ENCODE assay signal across 28 cellular contexts in genomic region chr9:131589124-131589711, GRCh38. TPM values are rescaled to one million over a fixed set of nuclear protein-coding genes. Genes with fewer than 3 reads are reported as not detected.
A peak's percentile ranks its signal among the peaks of the same experiment; 100 is the strongest.
DNase-seq lines count a peak whose midpoint lies in the region; ATAC-seq, FAIRE-seq and TF ChIP-seq lines count a peak whose summit lies in the region.
"Had no signal": no experiment of that assay in that cellular context is flagged by ENCODE, and none has a peak within 500 bp of the region (broad histone marks: within the 10 kb centered on the region; RNA-seq: fewer than 3 reads in every experiment).

No MANE protein-coding gene starts in this region.

- WGBS in right lobe of liver (ENCODE audit: insufficient coverage, low coverage, low lambda C conversion rate, missing lambda C conversion rate), result 93% methylated on average over 3 of the region's 16 CpGs
- 92% methylated on average over 12 of the region's 16 CpGs for WGBS in HepG2 (ENCODE audit: low lambda C conversion rate)

- no peak for ATAC-seq in right lobe of liver
- ATAC-seq in HepG2, result no peak
- ATAC-seq: effector memory CD8-positive, alpha-beta T cell; gastroesophageal sphincter; naive thymus-derived CD4-positive, alpha-beta T cell; T-helper 17 cell had no signal

- intact Hi-C loops in right lobe of liver (cut with DNase I) (no loop called here), HepG2 (cut with micrococcal nuclease; ENCODE audit: unreplicated experiment) (no loop called here)

- no peak overlapping the region for H3K4me2 ChIP-seq in HepG2 (ENCODE audit: low read depth, low read length)

- no peaks in the 10 kb centered on the region for H3K9me3 ChIP-seq in right lobe of liver
- no peaks in the 10 kb centered on the region for H3K9me3 ChIP-seq in HepG2 (ENCODE audit: low read length)
- no peaks in the 10 kb centered on the region for H3K9me3 ChIP-seq in right atrium auricular region
- H3K9me3 ChIP-seq: ascending aorta, esophagus squamous epithelium, gastroesophageal sphincter, HAP-1, pancreas, tibial artery had no signal

- DNase-seq in right lobe of liver, result peak in 2 of 3 donors; percentile 42 to 44
- no peak for DNase-seq in HepG2 (ENCODE audit: low spot score)
- peak; percentile 49 for DNase-seq in SHP77 treated with DMSO at 0.1 percent for 48 hours (lab: John Stamatoyannopoulos, UW)
- no peak for DNase-seq in right atrium auricular region (ENCODE audit: low spot score)
- DNase-seq in middle frontal gyrus (ENCODE audit: extremely low spot score, low spot score), result no peak
- no peak for DNase-seq in stimulated activated CD4-positive, alpha-beta T cell treated with anti-CD3 and anti-CD28 coated beads, Interleukin-2, amount 100 ng/mL, for 24 hours
- no peak for DNase-seq in effector CD4-positive, alpha-beta T cell
- DNase-seq in NCI-H146 treated with DMSO at 0.1 percent for 48 hours (lab: John Stamatoyannopoulos, UW; ENCODE audit: unreplicated experiment), result no peak
- DNase-seq: activated CD4-positive, alpha-beta T cell treated with anti-CD3 and anti-CD28 coated beads for 48 hours; CD4-positive, alpha-beta memory T cell; DND-41; effector memory CD8-positive, alpha-beta T cell; esophagus squamous epithelium; islet precursor cell; Kasumi-1; mammary epithelial cell; naive thymus-derived CD4-positive, alpha-beta T cell; NCI-H1092; NCI-H2107; NCI-H526; T-helper 17 cell; tibial artery had no signal

- TF ChIP-seq CTCF in right lobe of liver (IDR thresholded peaks at IDR 0.05), result no peak
- TF ChIP-seq CTCF in HepG2 (CRISPR knock-in tag; IDR thresholded peaks at IDR 0.05), result no peak
- no peak for TF ChIP-seq CTCF in right atrium auricular region (IDR thresholded peaks at IDR 0.05)

- no peak overlapping the region for H3K9ac ChIP-seq in HepG2 (ENCODE audit: insufficient read depth, low read depth, low read length)

- no TSS peak for BruUV-seq in HepG2 (replicated peaks; lab: Mats Ljungman, UMichigan)

- CTCF ChIA-PET in HepG2 (lab: Yijun Ruan, JAX; ENCODE audit: low intra/inter-chr PET ratio, low total read pairs), result interaction anchor here (3.5 to 5.7 kb wide), 2 partner anchors 153 to 158 kb away, joined by 30 to 185 read pairs; partner anchors contain the start of gene RAPGEF1

- no peak for TF ChIP-seq RAD21 in HepG2 (CRISPR knock-in tag; IDR thresholded peaks at IDR 0.05)

- no peak overlapping the region for H3K27ac ChIP-seq in right lobe of liver
- no peak overlapping the region for H3K27ac ChIP-seq in HepG2 (ENCODE audit: extremely low read length, insufficient read depth, low read length)
- peak overlapping the region; percentile 51 to 67 for H3K27ac ChIP-seq in right atrium auricular region
- H3K27ac ChIP-seq: ascending aorta, esophagus squamous epithelium, gastroesophageal sphincter, pancreas, tibial artery had no signal

- H4K20me1 ChIP-seq in HepG2 (ENCODE audit: insufficient read depth, low read length), result no peaks in the 10 kb centered on the region

- H3K36me3 ChIP-seq in right lobe of liver, result peaks cover 0 to 35% (median 8%) of the 10 kb centered on the region in 4 donors
- peaks cover 11 to 31% of the 10 kb centered on the region in 2 experiments; a peak in 4 of 5 replicates for H3K36me3 ChIP-seq in HepG2 (replicated peaks in 1 of 2; ENCODE audit: control insufficient read depth in 1 of 2, insufficient read depth in 2 of 2, low read length in 2 of 2)
- H3K36me3 ChIP-seq in right atrium auricular region, result peaks cover 32% of the 10 kb centered on the region

- TF ChIP-seq POLR2A in right lobe of liver (IDR thresholded peaks at IDR 0.05) (no peak), HepG2 (IDR thresholded peaks at IDR 0.05; ENCODE audit: insufficient read depth in 1 of 2, low read depth in 2 of 2, low read length in 2 of 2) (no peak)

- no peaks in the 10 kb centered on the region for H3K4me1 ChIP-seq in right lobe of liver
- H3K4me1 ChIP-seq in HepG2 (ENCODE audit: insufficient read depth, low read length), result 0 out of 2 replicates have a peak, but pooled peaks cover 6% of the 10 kb centered on the region
- H3K4me1 ChIP-seq in right atrium auricular region, result peaks cover 0 to 23% of the 10 kb centered on the region in 2 donors
- H3K4me1 ChIP-seq: ascending aorta, HAP-1, pancreas had no signal

- H3K4me3 ChIP-seq in right lobe of liver, result no peak overlapping the region
- no peak overlapping the region for H3K4me3 ChIP-seq in HepG2 (replicated peaks in 1 of 3; ENCODE audit: insufficient read depth in 1 of 3, low read depth in 2 of 3, low read length in 3 of 3)
- no peak overlapping the region for H3K4me3 ChIP-seq in right atrium auricular region
- H3K4me3 ChIP-seq: ascending aorta, esophagus squamous epithelium, gastroesophageal sphincter, HAP-1, pancreas, tibial artery had no signal

- POLR2A ChIA-PET in HepG2 (lab: Yijun Ruan, JAX), result no interaction called here

- H3K27me3 ChIP-seq in right lobe of liver, result no peaks in the 10 kb centered on the region
- H3K27me3 ChIP-seq in HepG2 (ENCODE audit: control insufficient read depth in 1 of 2, insufficient read depth in 2 of 2, low read length in 2 of 2), result no peaks in the 10 kb centered on the region
- no peaks in the 10 kb centered on the region for H3K27me3 ChIP-seq in right atrium auricular region
- H3K27me3 ChIP-seq: ascending aorta, esophagus squamous epithelium, gastroesophageal sphincter, pancreas, tibial artery had no signal

- no peaks in the 10 kb centered on the region for H3K79me2 ChIP-seq in HepG2 (ENCODE audit: insufficient read depth, low read length)

- no peak for FAIRE-seq in HepG2 (lab: Jason Lieb, UNC)
- FAIRE-seq: HTR-8/SVneo, pancreas had no signal

- in situ Hi-C loops in HepG2 (cut with HindIII; ENCODE audit: extremely low pct_ligation_motif_present, low pct_unique_long_range_greater_than_20kb), result loop anchor here (25.0 kb wide), 1 partner anchor 648 kb away; no protein-coding TSS in a partner anchor

- H2AFZ ChIP-seq in HepG2 (ENCODE audit: low read length), result no peak overlapping the region

- TF ChIP-seq EP300 in HepG2 (IDR thresholded peaks at IDR 0.05; ENCODE audit: low read depth in 2 of 2, low read length in 2 of 2) (no peak), HepG2 (CRISPR knock-in tag; IDR thresholded peaks at IDR 0.05; ENCODE audit: borderline replicate concordance) (no peak)

TF ChIP-seq in HepG2, 621 proteins besides CTCF, POLR2A, EP300 and RAD21 (continues in another document):
- TF ChIP-seq HOXD1 (CRISPR knock-in tag; IDR thresholded peaks at IDR 0.05) (no peak), TOE1 (CRISPR knock-in tag; IDR thresholded peaks at IDR 0.05) (no peak)

RNA-seq across cellular contexts. Expression of gene PRRT1B, which starts 43.9 kb away (rescaled TPM):
- 1 to 10 TPM in 4 of 6 experiments, under 1 TPM in 2; 0.25 to 7.3 (median 2.4) TPM for total RNA-seq in right lobe of liver
- total RNA-seq in HepG2 (2016; rRNA removed; fragmentation: Illumina TruSeq; extraction: Trizol), result not detected in 2 replicates
- not detected in 2 replicates for total RNA-seq in HepG2 (2016; cell fraction: cytosol; rRNA removed; fragmentation: Illumina TruSeq; extraction: Trizol; ENCODE audit: low read depth)
- total RNA-seq in HepG2 (2016; cell fraction: insoluble cytoplasmic fraction; rRNA removed; fragmentation: Illumina TruSeq; extraction: Trizol), result not detected in 2 replicates
- not detected in 2 replicates for total RNA-seq in HepG2 (2016; cell fraction: membrane; rRNA removed; fragmentation: Illumina TruSeq; extraction: Trizol)
- not detected in 2 replicates for total RNA-seq in HepG2 (2016; cell fraction: nucleus; rRNA removed; fragmentation: Illumina TruSeq; extraction: Trizol)
- not detected in 2 replicates for polyA plus RNA-seq in HepG2 (2011; rRNA removed)
- polyA plus RNA-seq in HepG2 (2011; cell fraction: cytosol; rRNA removed), result not detected in 2 replicates
- not detected in 2 replicates for polyA plus RNA-seq in HepG2 (2011; cell fraction: nucleus; rRNA removed)
- not detected in 2 replicates for polyA plus RNA-seq in HepG2 (2012)
- not detected in 2 replicates for polyA plus RNA-seq in HepG2 (2016; cell fraction: cytosol; fragmentation: Illumina TruSeq; extraction: Trizol; ENCODE audit: low read depth)
- polyA plus RNA-seq in HepG2 (2016; cell fraction: insoluble cytoplasmic fraction; fragmentation: Illumina TruSeq; extraction: Trizol; ENCODE audit: low read depth), result not detected in 2 replicates
- polyA plus RNA-seq in HepG2 (2016; cell fraction: membrane; fragmentation: Illumina TruSeq; extraction: Trizol; ENCODE audit: low read depth), result not detected in 2 replicates
- not detected in 2 replicates for polyA plus RNA-seq in HepG2 (2016; cell fraction: nucleus; fragmentation: Illumina TruSeq; extraction: Trizol; ENCODE audit: insufficient read depth, low read depth)
- polyA minus RNA-seq in HepG2 (2011; rRNA and poly(A)+ RNA removed; ENCODE audit: low replicate concordance), result not detected in 2 replicates
- polyA minus RNA-seq in HepG2 (2011; cell fraction: cytosol; rRNA and poly(A)+ RNA removed), result not detected in 2 replicates
- polyA minus RNA-seq in HepG2 (2011; cell fraction: nucleus; rRNA and poly(A)+ RNA removed), result not detected in 2 replicates
- total RNA-seq in right atrium auricular region, result not detected
- total RNA-seq: ascending aorta; CD4-positive, alpha-beta memory T cell; chondrocyte; esophagus squamous epithelium; gastroesophageal sphincter; mammary epithelial cell; naive thymus-derived CD4-positive, alpha-beta T cell; T-helper 17 cell had no signal
- polyA plus RNA-seq: CD4-positive, alpha-beta memory T cell; mammary epithelial cell; naive thymus-derived CD4-positive, alpha-beta T cell had no signal

RNA-seq across cellular contexts. Expression of gene UCK1, which starts 58.2 kb away (rescaled TPM):
- 10 to 100 TPM; 18.4 to 32.1 (median 27.8) TPM for total RNA-seq in right lobe of liver
- total RNA-seq in HepG2 (2016; rRNA removed; fragmentation: Illumina TruSeq; extraction: Trizol), result 24.1 and 25.3 TPM in 2 replicates
- 15.3 and 19.7 TPM in 2 replicates for total RNA-seq in HepG2 (2016; cell fraction: cytosol; rRNA removed; fragmentation: Illumina TruSeq; extraction: Trizol; ENCODE audit: low read depth)
- total RNA-seq in HepG2 (2016; cell fraction: insoluble cytoplasmic fraction; rRNA removed; fragmentation: Illumina TruSeq; extraction: Trizol), result 23.3 and 24.1 TPM in 2 replicates
- total RNA-seq in HepG2 (2016; cell fraction: membrane; rRNA removed; fragmentation: Illumina TruSeq; extraction: Trizol), result 33.2 and 36.4 TPM in 2 replicates
- total RNA-seq in HepG2 (2016; cell fraction: nucleus; rRNA removed; fragmentation: Illumina TruSeq; extraction: Trizol), result 15.4 and 16.5 TPM in 2 replicates
- 11.0 and 15.3 TPM in 2 replicates for polyA plus RNA-seq in HepG2 (2011; rRNA removed)
- 14.5 and 15.9 TPM in 2 replicates for polyA plus RNA-seq in HepG2 (2011; cell fraction: cytosol; rRNA removed)
- polyA plus RNA-seq in HepG2 (2011; cell fraction: nucleus; rRNA removed), result 23.4 and 24.9 TPM in 2 replicates
- polyA plus RNA-seq in HepG2 (2012), result 12.9 and 14.6 TPM in 2 replicates
- 19.2 and 25.0 TPM in 2 replicates for polyA plus RNA-seq in HepG2 (2016; cell fraction: cytosol; fragmentation: Illumina TruSeq; extraction: Trizol; ENCODE audit: low read depth)
- polyA plus RNA-seq in HepG2 (2016; cell fraction: insoluble cytoplasmic fraction; fragmentation: Illumina TruSeq; extraction: Trizol; ENCODE audit: low read depth), result 27.5 and 27.7 TPM in 2 replicates
- polyA plus RNA-seq in HepG2 (2016; cell fraction: membrane; fragmentation: Illumina TruSeq; extraction: Trizol; ENCODE audit: low read depth), result 32.5 and 35.5 TPM in 2 replicates
- polyA plus RNA-seq in HepG2 (2016; cell fraction: nucleus; fragmentation: Illumina TruSeq; extraction: Trizol; ENCODE audit: insufficient read depth, low read depth), result 32.5 and 35.4 TPM in 2 replicates
- 11.4 and 48.7 TPM in 2 replicates for polyA minus RNA-seq in HepG2 (2011; rRNA and poly(A)+ RNA removed; ENCODE audit: low replicate concordance)
- polyA minus RNA-seq in HepG2 (2011; cell fraction: cytosol; rRNA and poly(A)+ RNA removed), result 6.5 and 6.8 TPM in 2 replicates
- polyA minus RNA-seq in HepG2 (2011; cell fraction: nucleus; rRNA and poly(A)+ RNA removed), result 8.3 and 8.5 TPM in 2 replicates
- total RNA-seq in right atrium auricular region, result 10 to 100 TPM; 21.2 to 37.8 TPM

Comparison
In these comparisons a context has a peak if more than half of its experiments do, and no peak if none do; other contexts are left out.
1. DNase-seq: peak in right lobe of liver (2 of 3) and SHP77 treated with DMSO at 0.1 percent for 48 hours (single experiment); none in HepG2 (single experiment), right atrium auricular region (single experiment), middle frontal gyrus (single experiment), stimulated activated CD4-positive, alpha-beta T cell treated with anti-CD3 and anti-CD28 coated beads, Interleukin-2, amount 100 ng/mL, for 24 hours (0 of 2), effector CD4-positive, alpha-beta T cell (single experiment) and NCI-H146 treated with DMSO at 0.1 percent for 48 hours (single experiment).
2. H3K27ac ChIP-seq: peak in right atrium auricular region (2 of 2); none in right lobe of liver (0 of 3) and HepG2 (single experiment).